Comparison of ENCODE assay signal across 15 cellular contexts in genomic region chr18:53886066-53886465, GRCh38.
DNase-seq lines count a peak whose midpoint lies in the region; ATAC-seq and TF ChIP-seq lines count a peak whose summit lies in the region.
"Had no signal": no experiment of that assay in that cellular context is flagged by ENCODE, and none has a peak within 500 bp of the region (broad histone marks: within the 10 kb centered on the region; RNA-seq: fewer than 3 reads in every experiment).

No MANE protein-coding gene starts in this region.

- in situ Hi-C loops in Caki2 (cut with HindIII; ENCODE audit: low pct_unique_long_range_greater_than_20kb, low sequenced_read_pairs) = no loop called here

- H3K27ac ChIP-seq in lung (ENCODE audit: low read depth in 1 of 2, low read length in 1 of 2) = no peak overlapping the region

- H3K36me3 ChIP-seq in lung (ENCODE audit: control insufficient read depth in 2 of 2, insufficient read depth in 2 of 2, low read length in 2 of 2) = no peaks in the 10 kb centered on the region

- H3K4me1 ChIP-seq in lung (ENCODE audit: control insufficient read depth in 2 of 2, insufficient read depth in 2 of 2, low read length in 2 of 2) = peaks cover 0 to 3% of the 10 kb centered on the region in 2 donors

- ATAC-seq in lung (ENCODE audit: insufficient read depth, low FRiP score) (peak; percentile 55), esophagus mucosa (no peak)
- ATAC-seq: GM23338 had no signal

- DNase-seq in Caki2 (ENCODE audit: low read depth) = peak; percentile 6
- DNase-seq in NCI-H226 = peak; percentile 59
- peak; percentile 36 for DNase-seq in kidney glomerular epithelial cell (lab: John Stamatoyannopoulos, UW)
- no peak for DNase-seq in lung (ENCODE audit: low spot score)
- no peak for DNase-seq in epidermal melanocyte (ENCODE audit: insufficient read length, low spot score)
- DNase-seq in pons (ENCODE audit: low spot score) = no peak
- no peak for DNase-seq in activated CD4-positive, alpha-beta T cell treated with anti-CD3 and anti-CD28 coated beads for 48 hours
- DNase-seq: C1 segment of cervical spinal cord; CD4-positive, alpha-beta T cell; DMS153; GF-D8; H7; IMR-90 had no signal

- TF ChIP-seq CTCF in lung (IDR thresholded peaks at IDR 0.05; ENCODE audit: control extremely low read depth, extremely low read depth) = no peak

- no peak overlapping the region for H3K4me3 ChIP-seq in lung
- H3K4me3 ChIP-seq: GM23338 had no signal

- WGBS in lung, 2 donors = 55 to 72% methylated on average over 1 of the region's 1 CpG

- no peaks in the 10 kb centered on the region for H3K27me3 ChIP-seq in lung (ENCODE audit: control insufficient read depth, insufficient read depth)

- H3K9me3 ChIP-seq in lung (ENCODE audit: control insufficient read depth in 2 of 2, insufficient read depth in 1 of 2, low read length in 1 of 2) = peaks cover 0 to 1% of the 10 kb centered on the region in 2 donors

Comparison
In these comparisons a context has a peak if more than half of its experiments do, and no peak if none do; other contexts are left out.
1. DNase-seq: peak in Caki2 (single experiment), NCI-H226 (single experiment) and kidney glomerular epithelial cell (single experiment); none in lung (single experiment), epidermal melanocyte (single experiment), pons (single experiment) and activated CD4-positive, alpha-beta T cell treated with anti-CD3 and anti-CD28 coated beads for 48 hours (single experiment).